Comparison of ENCODE assay signal across 9 cellular contexts in the genomic region with DNA sequence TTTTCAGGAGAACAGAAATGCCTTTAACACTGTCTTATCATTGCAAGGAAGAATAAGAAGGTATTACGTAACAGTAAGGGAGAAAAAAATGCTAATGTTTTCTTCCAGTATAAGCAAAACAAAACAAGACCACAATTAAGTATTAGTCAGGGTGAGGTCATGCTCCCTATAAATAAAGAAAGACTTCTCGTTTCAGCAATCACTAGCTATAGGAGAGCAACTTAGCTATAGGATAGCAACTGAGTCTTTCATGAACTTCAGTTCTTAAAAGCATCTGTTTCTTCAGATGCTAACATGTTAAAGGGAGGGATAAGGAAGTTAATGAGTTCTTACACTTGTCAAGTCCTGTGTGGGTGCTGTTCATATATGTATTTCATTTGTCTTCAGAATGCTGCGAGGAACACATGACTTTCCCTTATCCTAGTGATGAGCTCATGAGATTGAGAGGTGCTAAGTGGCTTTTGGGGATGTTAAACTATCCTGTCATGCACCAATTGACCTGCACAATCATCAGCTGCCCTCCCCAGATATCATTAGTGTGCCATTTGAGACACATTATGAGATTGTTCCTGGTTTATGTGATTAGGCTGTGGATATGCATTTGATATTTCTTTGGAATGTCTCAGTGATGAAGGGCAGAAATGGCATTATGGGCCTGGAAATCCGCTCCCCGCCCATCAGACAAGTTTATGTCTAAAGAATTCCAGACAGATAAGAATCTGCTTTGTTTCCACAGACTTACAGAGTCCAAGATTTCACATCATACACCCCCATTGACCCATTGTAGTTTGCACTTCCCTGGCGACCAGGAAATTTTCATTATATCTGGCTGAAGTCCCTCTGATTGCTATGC. TPM values are rescaled to one million over a fixed set of nuclear protein-coding genes. Genes with fewer than 3 reads are reported as not detected.
DNase-seq lines count a peak whose midpoint lies in the region; ATAC-seq and TF ChIP-seq lines count a peak whose summit lies in the region.
"Had no signal": no experiment of that assay in that cellular context is flagged by ENCODE, and none has a peak within 500 bp of the region (broad histone marks: within the 10 kb centered on the region; RNA-seq: fewer than 3 reads in every experiment).

No MANE protein-coding gene starts in this region.

- 70% methylated on average over 6 of the region's 6 CpGs for WGBS in prostate gland

- DNase-seq in DMS79 treated with DMSO at 0.1 percent for 48 hours (lab: John Stamatoyannopoulos, UW) (peak; percentile 40), NCI-H226 (peak; percentile 81), epithelial cell of esophagus (ENCODE audit: low read depth) (peak; percentile 88), omental fat pad (ENCODE audit: low spot score) (no peak), activated gamma-delta T cell (lab: John Stamatoyannopoulos, UW) (no peak), prostate gland (ENCODE audit: low spot score) (no peak), NCI-H1694 treated with DMSO at 0.1 percent for 48 hours (lab: John Stamatoyannopoulos, UW) (no peak)
- no peak for DNase-seq in activated T-cell treated with anti-CD3 and anti-CD28 coated beads, Interleukin-2, amount 50 U/mL, for 48 hours
- DNase-seq: KG1 had no signal

- ATAC-seq in omental fat pad (ENCODE audit: low FRiP score), result peak; percentile 26

- H3K36me3 ChIP-seq in prostate gland, result no peaks in the 10 kb centered on the region

- no peaks in the 10 kb centered on the region for H3K9me3 ChIP-seq in prostate gland

- no peaks in the 10 kb centered on the region for H3K27me3 ChIP-seq in prostate gland (replicated peaks; ENCODE audit: insufficient read depth)

- no peak for TF ChIP-seq POLR2A in prostate gland (IDR thresholded peaks at IDR 0.05)

- H3K4me1 ChIP-seq in prostate gland (replicated peaks), result no peaks in the 10 kb centered on the region

- intact Hi-C loops in prostate gland (cut with DNase I), result no loop called here

- H3K4me3 ChIP-seq in epithelial cell of esophagus (ENCODE audit: low read length) (no peak overlapping the region), prostate gland (no peak overlapping the region)

- TF ChIP-seq CTCF in epithelial cell of esophagus (IDR thresholded peaks at IDR 0.05; ENCODE audit: insufficient read depth, low read depth, low read length, missing control alignments), result no peak
- TF ChIP-seq CTCF in omental fat pad (IDR thresholded peaks at IDR 0.05), result no peak
- TF ChIP-seq CTCF in prostate gland (IDR thresholded peaks at IDR 0.05), result no peak

- no peak overlapping the region for H3K27ac ChIP-seq in prostate gland

RNA-seq across cellular contexts. Expression of a gene that starts 37.4 kb away (rescaled TPM):
- total RNA-seq in omental fat pad (100 to 1,000 TPM; 189 to 459 (median 376) TPM), prostate gland (10 to 100 TPM in 1 of 2 donors, 1 to 10 TPM in 1; 9.6 to 48.3 TPM)

Comparison
In these comparisons a context has a peak if more than half of its experiments do, and no peak if none do; other contexts are left out.
1. DNase-seq: peak in DMS79 treated with DMSO at 0.1 percent for 48 hours (single experiment), NCI-H226 (single experiment) and epithelial cell of esophagus (single experiment); none in omental fat pad (single experiment), activated gamma-delta T cell (single experiment), prostate gland (single experiment), NCI-H1694 treated with DMSO at 0.1 percent for 48 hours (single experiment) and activated T-cell treated with anti-CD3 and anti-CD28 coated beads, Interleukin-2, amount 50 U/mL, for 48 hours (0 of 2).